ENCODE assay signal across 14 cellular contexts in genomic region chr22:50084085-50084484, GRCh38. TPM values are rescaled to one million over a fixed set of nuclear protein-coding genes. Genes with fewer than 3 reads are reported as not detected.
"Had no signal": no experiment of that assay in that cellular context is flagged by ENCODE, and none has a peak within 500 bp of the region (broad histone marks: within the 10 kb centered on the region; RNA-seq: fewer than 3 reads in every experiment).

No MANE protein-coding gene starts in this region.

- H3K27ac ChIP-seq: gastrocnemius medialis, tibial artery had no signal

- H3K4me1 ChIP-seq: gastrocnemius medialis, tibial artery had no signal

- H3K27ac Mint-ChIP-seq: activated CD4-positive, alpha-beta memory T cell treated with anti-CD3 and anti-CD28 coated beads for 36 hours; T-helper 2 cell treated with Interferon-gamma antibody and Interleukin-4, amounts not matched to agents 5 μg/mL and 100 μg/mL, for 36 hours had no signal

- H3K36me3 Mint-ChIP-seq: activated CD4-positive, alpha-beta memory T cell treated with anti-CD3 and anti-CD28 coated beads for 36 hours had no signal

- H3K9me3 ChIP-seq: gastrocnemius medialis, tibial artery had no signal

- H3K4me3 ChIP-seq: gastrocnemius medialis, tibial artery had no signal

- H3K9me3 Mint-ChIP-seq: T-helper 2 cell treated with Interferon-gamma antibody and Interleukin-4, amounts not matched to agents 5 μg/mL and 100 μg/mL, for 36 hours had no signal

- DNase-seq: activated CD4-positive, alpha-beta memory T cell treated with anti-CD3 and anti-CD28 coated beads for 36 hours; activated CD4-positive, CD25-positive, alpha-beta regulatory T cell treated with anti-CD3 and anti-CD28 coated beads, Interleukin-2, amount 50 U/mL, for 72 hours; effector CD4-positive, alpha-beta T cell; gastrocnemius medialis; kidney glomerular epithelial cell; right cardiac atrium; small intestine; SW 1271; tibial artery had no signal

- ATAC-seq: gastrocnemius medialis had no signal

- H3K36me3 ChIP-seq: gastrocnemius medialis, tibial artery had no signal

- H3K4me3 Mint-ChIP-seq: activated CD4-positive, alpha-beta memory T cell treated with anti-CD3 and anti-CD28 coated beads for 36 hours; T-helper 2 cell treated with Interferon-gamma antibody and Interleukin-4, amounts not matched to agents 5 μg/mL and 100 μg/mL, for 36 hours had no signal

RNA-seq across cellular contexts. Expression of gene MLC1, which starts 1.1 kb away (rescaled TPM):
- total RNA-seq: activated CD4-positive, alpha-beta memory T cell treated with anti-CD3 and anti-CD28 coated beads for 36 hours; bronchial epithelial cell had no signal

RNA-seq across cellular contexts. Expression of gene MOV10L1, which starts 5.7 kb away (rescaled TPM):
- total RNA-seq: activated CD4-positive, alpha-beta memory T cell treated with anti-CD3 and anti-CD28 coated beads for 36 hours had no signal

RNA-seq across cellular contexts. Expression of gene TTLL8, which starts 26.0 kb away (rescaled TPM):
- total RNA-seq: activated CD4-positive, alpha-beta memory T cell treated with anti-CD3 and anti-CD28 coated beads for 36 hours; aorta; bronchial epithelial cell; gastrocnemius medialis; liver; mesenteric fat pad; right cardiac atrium had no signal
